ENCODE assay signal across 18 cellular contexts in the genomic region with DNA sequence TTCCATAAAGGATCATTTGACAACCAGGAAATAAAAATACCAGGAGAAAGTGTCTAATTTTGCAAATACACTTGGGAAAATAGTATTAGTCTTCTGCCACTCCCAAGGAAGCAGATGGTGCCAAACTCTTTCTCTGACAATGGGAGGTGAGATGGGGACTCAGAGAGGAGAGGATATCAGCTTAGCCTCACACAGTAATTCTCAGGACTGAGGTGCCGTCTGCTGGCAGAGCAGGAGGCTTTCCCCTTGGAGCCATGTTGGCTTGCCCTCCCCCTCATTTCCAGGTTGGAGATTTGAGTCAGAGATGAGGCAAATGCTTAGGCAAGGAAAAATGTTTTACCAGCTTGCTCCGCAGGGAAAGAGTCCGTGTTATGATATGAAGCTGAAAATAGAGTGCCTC.
"Had no signal": no experiment of that assay in that cellular context is flagged by ENCODE, and none has a peak within 500 bp of the region (broad histone marks: within the 10 kb centered on the region; RNA-seq: fewer than 3 reads in every experiment).

No MANE protein-coding gene starts in this region.

- DNase-seq: Kasumi-1, MM.1S, NCI-H1092 treated with DMSO at 0.1 percent for 48 hours, NCI-H1436 treated with DMSO at 0.1 percent for 48 hours, NCI-H1694, NCI-H187 treated with DMSO at 0.1 percent for 48 hours, NCI-H2029 treated with DMSO at 0.1 percent for 48 hours, NCI-H2171 treated with DMSO at 0.1 percent for 48 hours, NCI-H345, NCI-H446 treated with DMSO at 0.1 percent for 48 hours, NCI-H510A treated with DMSO at 0.1 percent for 48 hours, NCI-H526, RPMI8226, SHP77, SK-N-SH had no signal

- H3K4me3 ChIP-seq: K562 had no signal

- H3K27ac ChIP-seq: HL-60, KMS-11 had no signal

- H3K9me3 ChIP-seq: SK-N-SH had no signal

- ATAC-seq: K562 had no signal
